1 cellular context compared by ENCODE assay signal in genomic region chr6:166587631-166588413, GRCh38.
A peak's percentile ranks its signal among the peaks of the same experiment; 100 is the strongest.
TF ChIP-seq lines count a peak whose summit lies in the region.

No MANE protein-coding gene starts in this region.

TF ChIP-seq in GM12878, 131 proteins besides CTCF, POLR2A, EP300 and RAD21 (continued from another document):
- TF ChIP-seq DPF2 (IDR thresholded peaks at IDR 0.05) = 0 out of 2 replicates have a peak, but pooled peaks have one; percentile 32
- TF ChIP-seq TCF7 (IDR thresholded peaks at IDR 0.05; ENCODE audit: borderline replicate concordance) = no peak
- no peak for TF ChIP-seq HDAC6 (IDR thresholded peaks at IDR 0.05; ENCODE audit: unreplicated experiment)
- no peak for TF ChIP-seq USF1 (IDR thresholded peaks at IDR 0.05; ENCODE audit: borderline replicate concordance, extremely low read length, insufficient read depth, low read depth, low read length)
- no peak for TF ChIP-seq SMARCA5 (IDR thresholded peaks at IDR 0.05)
- TF ChIP-seq SMC3 (IDR thresholded peaks at IDR 0.05; ENCODE audit: borderline replicate concordance, low read length) = no peak
- TF ChIP-seq, protein P1, sequence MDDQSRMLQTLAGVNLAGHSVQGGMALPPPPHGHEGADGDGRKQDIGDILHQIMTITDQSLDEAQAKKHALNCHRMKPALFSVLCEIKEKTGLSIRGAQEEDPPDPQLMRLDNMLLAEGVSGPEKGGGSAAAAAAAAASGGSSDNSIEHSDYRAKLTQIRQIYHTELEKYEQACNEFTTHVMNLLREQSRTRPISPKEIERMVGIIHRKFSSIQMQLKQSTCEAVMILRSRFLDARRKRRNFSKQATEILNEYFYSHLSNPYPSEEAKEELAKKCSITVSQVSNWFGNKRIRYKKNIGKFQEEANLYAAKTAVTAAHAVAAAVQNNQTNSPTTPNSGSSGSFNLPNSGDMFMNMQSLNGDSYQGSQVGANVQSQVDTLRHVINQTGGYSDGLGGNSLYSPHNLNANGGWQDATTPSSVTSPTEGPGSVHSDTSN (IDR thresholded peaks at IDR 0.05; ENCODE audit: insufficient replicate concordance, low read depth, low read length) = peak; percentile 77
- TF ChIP-seq, protein P2, sequence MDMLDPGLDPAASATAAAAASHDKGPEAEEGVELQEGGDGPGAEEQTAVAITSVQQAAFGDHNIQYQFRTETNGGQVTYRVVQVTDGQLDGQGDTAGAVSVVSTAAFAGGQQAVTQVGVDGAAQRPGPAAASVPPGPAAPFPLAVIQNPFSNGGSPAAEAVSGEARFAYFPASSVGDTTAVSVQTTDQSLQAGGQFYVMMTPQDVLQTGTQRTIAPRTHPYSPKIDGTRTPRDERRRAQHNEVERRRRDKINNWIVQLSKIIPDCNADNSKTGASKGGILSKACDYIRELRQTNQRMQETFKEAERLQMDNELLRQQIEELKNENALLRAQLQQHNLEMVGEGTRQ (IDR thresholded peaks at IDR 0.05; ENCODE audit: borderline replicate concordance, low read depth, low read length) = no peak
- TF ChIP-seq ZNF207 (IDR thresholded peaks at IDR 0.05; ENCODE audit: borderline replicate concordance) = no peak
- TF ChIP-seq CEBPZ (IDR thresholded peaks at IDR 0.05; ENCODE audit: low read depth, low read length) = no peak
- TF ChIP-seq TCF12 (IDR thresholded peaks at IDR 0.05; ENCODE audit: low read depth, low read length) = peak; percentile 94
- TF ChIP-seq EGR1 (IDR thresholded peaks at IDR 0.05; ENCODE audit: borderline replicate concordance in 1 of 2, low read depth in 2 of 2, low read length in 2 of 2) = no peak
- TF ChIP-seq, protein P3, sequence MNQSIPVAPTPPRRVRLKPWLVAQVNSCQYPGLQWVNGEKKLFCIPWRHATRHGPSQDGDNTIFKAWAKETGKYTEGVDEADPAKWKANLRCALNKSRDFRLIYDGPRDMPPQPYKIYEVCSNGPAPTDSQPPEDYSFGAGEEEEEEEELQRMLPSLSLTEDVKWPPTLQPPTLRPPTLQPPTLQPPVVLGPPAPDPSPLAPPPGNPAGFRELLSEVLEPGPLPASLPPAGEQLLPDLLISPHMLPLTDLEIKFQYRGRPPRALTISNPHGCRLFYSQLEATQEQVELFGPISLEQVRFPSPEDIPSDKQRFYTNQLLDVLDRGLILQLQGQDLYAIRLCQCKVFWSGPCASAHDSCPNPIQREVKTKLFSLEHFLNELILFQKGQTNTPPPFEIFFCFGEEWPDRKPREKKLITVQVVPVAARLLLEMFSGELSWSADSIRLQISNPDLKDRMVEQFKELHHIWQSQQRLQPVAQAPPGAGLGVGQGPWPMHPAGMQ (IDR thresholded peaks at IDR 0.05; ENCODE audit: borderline replicate concordance) = no peak
- TF ChIP-seq CHD4 (IDR thresholded peaks at IDR 0.05) = no peak
- no peak for TF ChIP-seq NR2F1 (conservative IDR thresholded peaks at IDR 0.05)
- no peak for TF ChIP-seq BACH1 (IDR thresholded peaks at IDR 0.05; ENCODE audit: borderline replicate concordance)
- no peak for TF ChIP-seq CEBPB (IDR thresholded peaks at IDR 0.05; ENCODE audit: borderline replicate concordance in 1 of 2, low read depth in 2 of 2, low read length in 2 of 2)
- 0 out of 2 replicates have a peak, but pooled peaks have one; percentile 13 for TF ChIP-seq HCFC1 (IDR thresholded peaks at IDR 0.05; ENCODE audit: low read length)
- no peak for TF ChIP-seq TAF1 (IDR thresholded peaks at IDR 0.05; ENCODE audit: borderline replicate concordance, low read depth, low read length)
